16 cellular contexts compared by ENCODE assay signal in the genomic region with DNA sequence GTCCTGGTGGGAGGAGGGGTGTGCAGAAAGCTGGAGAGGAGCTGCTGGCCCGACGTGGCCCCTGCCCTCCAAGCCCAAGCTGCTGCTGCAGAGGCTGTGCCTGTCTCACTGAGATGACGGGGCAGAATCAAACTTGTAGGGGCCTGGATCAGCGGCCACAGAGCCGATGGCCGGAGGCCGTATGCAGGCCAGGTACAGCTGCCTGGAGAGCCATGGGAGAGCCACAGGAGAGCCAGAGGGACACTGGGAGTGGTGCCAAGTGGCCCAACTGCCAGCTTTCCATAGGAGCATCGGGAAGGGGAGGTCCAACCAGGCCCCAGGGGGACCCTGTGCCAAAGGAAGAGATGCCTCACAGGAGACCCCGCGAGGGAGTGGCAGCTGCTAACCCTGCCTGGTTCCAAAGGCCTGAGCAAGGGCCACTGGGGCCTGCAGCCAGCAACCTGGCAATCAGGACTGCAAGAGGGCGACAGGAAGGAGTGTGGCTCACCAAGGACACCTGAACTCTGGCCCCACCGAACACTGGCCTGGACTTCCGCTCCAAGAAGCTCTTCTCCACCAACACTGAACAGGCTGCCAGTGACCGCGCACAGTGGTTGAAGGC.
DNase-seq lines count a peak whose midpoint lies in the region; TF ChIP-seq lines count a peak whose summit lies in the region.
"Had no signal": no experiment of that assay in that cellular context is flagged by ENCODE, and none has a peak within 500 bp of the region (broad histone marks: within the 10 kb centered on the region; RNA-seq: fewer than 3 reads in every experiment).

No MANE protein-coding gene starts in this region.

- H3K36me3 Mint-ChIP-seq in activated CD4-positive, alpha-beta T cell treated with anti-CD3 and anti-CD28 coated beads, Interleukin-2, amount 10 ng/mL, durations not matched to agents 24 days and 14 days (ENCODE audit: low read depth), result peaks cover 11% of the 10 kb centered on the region
- no peaks in the 10 kb centered on the region for H3K36me3 Mint-ChIP-seq in endothelial cell (ENCODE audit: low read depth, unreplicated experiment)

- H3K27me3 ChIP-seq in H7 (ENCODE audit: control insufficient read depth, insufficient read depth, low read length) (no peaks in the 10 kb centered on the region), skeletal muscle tissue (ENCODE audit: control insufficient read depth in 3 of 3, insufficient read depth in 3 of 3, low read length in 3 of 3) (no peaks in the 10 kb centered on the region)

- no peaks in the 10 kb centered on the region for H3K9me3 Mint-ChIP-seq in activated CD4-positive, alpha-beta T cell treated with anti-CD3 and anti-CD28 coated beads, Interleukin-2, amount 10 ng/mL, durations not matched to agents 24 days and 14 days
- H3K9me3 Mint-ChIP-seq in endothelial cell (ENCODE audit: unreplicated experiment), result no peaks in the 10 kb centered on the region
- H3K9me3 Mint-ChIP-seq: activated T-cell treated with anti-CD3 and anti-CD28 coated beads, Interleukin-2, amount 50 U/mL, for 4 hours; CD14-positive monocyte had no signal

- intact Hi-C loops in activated CD4-positive, alpha-beta T cell treated with anti-CD3 and anti-CD28 coated beads, Interleukin-2, amount 10 ng/mL, durations not matched to agents 24 days and 14 days (cut with micrococcal nuclease), result no loop called here

- DNase-seq in H7, result peak; percentile 34
- DNase-seq in activated CD8-positive, alpha-beta memory T cell treated with anti-CD3 and anti-CD28 coated beads, Interleukin-2, amount 50 U/mL, for 48 hours, result peak; percentile 43
- peak; percentile 43 for DNase-seq in islet precursor cell
- DNase-seq in EL, result no peak
- DNase-seq in activated CD4-positive, alpha-beta T cell treated with anti-CD3 and anti-CD28 coated beads, Interleukin-2, amount 10 ng/mL, durations not matched to agents 24 days and 14 days, result no peak
- DNase-seq in endothelial cell (ENCODE audit: low spot score), result no peak
- DNase-seq in T1000 (lab: John Stamatoyannopoulos, UW), result no peak
- DNase-seq: activated T-cell treated with anti-CD3 and anti-CD28 coated beads, Interleukin-2, amount 50 U/mL, for 4 hours; GDM1; NCI-H1105 treated with DMSO at 0.1 percent for 48 hours; NCI-H774; SIG-M5; WERI-Rb-1 had no signal

- H3K9me3 ChIP-seq in skeletal muscle tissue (ENCODE audit: control insufficient read depth in 3 of 3, low read length in 3 of 3), result no peaks in the 10 kb centered on the region

- H3K36me3 ChIP-seq in H7 (replicated peaks; ENCODE audit: control insufficient read depth, insufficient read depth, low read length) (no peaks in the 10 kb centered on the region), skeletal muscle tissue (ENCODE audit: control insufficient read depth in 3 of 3, insufficient read depth in 3 of 3, low read length in 3 of 3) (no peaks in the 10 kb centered on the region)
- H3K36me3 ChIP-seq: WERI-Rb-1 had no signal

- no peak overlapping the region for H3K4me3 ChIP-seq in H7 (ENCODE audit: insufficient read depth, low read depth, low read length)
- H3K4me3 ChIP-seq in skeletal muscle tissue (ENCODE audit: low read length in 3 of 3), result peak overlapping the region in 2 of 3 donors; percentile 47 to 52

- TF ChIP-seq CTCF in endothelial cell (IDR thresholded peaks at IDR 0.05; ENCODE audit: unreplicated experiment), result no peak

- peak overlapping the region; percentile 52 to 86 (median 75) for H3K9ac ChIP-seq in skeletal muscle tissue (ENCODE audit: low read depth in 1 of 3, low read length in 3 of 3)

- no peaks in the 10 kb centered on the region for H3K27me3 Mint-ChIP-seq in activated CD4-positive, alpha-beta T cell treated with anti-CD3 and anti-CD28 coated beads, Interleukin-2, amount 10 ng/mL, durations not matched to agents 24 days and 14 days
- H3K27me3 Mint-ChIP-seq in endothelial cell (ENCODE audit: unreplicated experiment), result peaks cover 1% of the 10 kb centered on the region
- H3K27me3 Mint-ChIP-seq: stimulated activated naive CD8-positive, alpha-beta T cell treated with anti-CD3 and anti-CD28 coated beads, Interleukin-15, Interleukin-2, amounts not matched to agents 100 ng/mL and 50 ng/mL, for 24 hours had no signal

- no peak overlapping the region for H3K4me3 Mint-ChIP-seq in activated CD4-positive, alpha-beta T cell treated with anti-CD3 and anti-CD28 coated beads, Interleukin-2, amount 10 ng/mL, durations not matched to agents 24 days and 14 days
- no peak overlapping the region for H3K4me3 Mint-ChIP-seq in endothelial cell (ENCODE audit: unreplicated experiment)
- H3K4me3 Mint-ChIP-seq: activated T-cell treated with anti-CD3 and anti-CD28 coated beads, Interleukin-2, amount 50 U/mL, for 4 hours; CD14-positive monocyte; stimulated activated naive CD8-positive, alpha-beta T cell treated with anti-CD3 and anti-CD28 coated beads, Interleukin-15, Interleukin-2, amounts not matched to agents 100 ng/mL and 50 ng/mL, for 24 hours had no signal

- peaks cover 45 to 56% (median 55%) of the 10 kb centered on the region in 3 donors for H3K4me1 ChIP-seq in skeletal muscle tissue (ENCODE audit: control insufficient read depth in 3 of 3, insufficient read depth in 3 of 3, low read length in 3 of 3)

- H3K4me1 Mint-ChIP-seq in activated CD4-positive, alpha-beta T cell treated with anti-CD3 and anti-CD28 coated beads, Interleukin-2, amount 10 ng/mL, durations not matched to agents 24 days and 14 days, result peaks cover 48% of the 10 kb centered on the region
- peaks cover 16% of the 10 kb centered on the region for H3K4me1 Mint-ChIP-seq in endothelial cell (ENCODE audit: unreplicated experiment)

- no peak overlapping the region for H3K27ac Mint-ChIP-seq in activated CD4-positive, alpha-beta T cell treated with anti-CD3 and anti-CD28 coated beads, Interleukin-2, amount 10 ng/mL, durations not matched to agents 24 days and 14 days
- H3K27ac Mint-ChIP-seq in endothelial cell (ENCODE audit: unreplicated experiment), result no peak overlapping the region

- H3K27ac ChIP-seq in skeletal muscle tissue (ENCODE audit: low read depth, low read length), result peak overlapping the region; percentile 88
- H3K27ac ChIP-seq: WERI-Rb-1 had no signal

Comparison
In these comparisons a context has a peak if more than half of its experiments do, and no peak if none do; other contexts are left out.
1. DNase-seq: peak in H7 (single experiment), activated CD8-positive, alpha-beta memory T cell treated with anti-CD3 and anti-CD28 coated beads, Interleukin-2, amount 50 U/mL, for 48 hours (single experiment) and islet precursor cell (single experiment); none in EL (single experiment), activated CD4-positive, alpha-beta T cell treated with anti-CD3 and anti-CD28 coated beads, Interleukin-2, amount 10 ng/mL, durations not matched to agents 24 days and 14 days (single experiment), endothelial cell (single experiment) and T1000 (single experiment).